12 cellular contexts compared by ENCODE assay signal in the genomic region with DNA sequence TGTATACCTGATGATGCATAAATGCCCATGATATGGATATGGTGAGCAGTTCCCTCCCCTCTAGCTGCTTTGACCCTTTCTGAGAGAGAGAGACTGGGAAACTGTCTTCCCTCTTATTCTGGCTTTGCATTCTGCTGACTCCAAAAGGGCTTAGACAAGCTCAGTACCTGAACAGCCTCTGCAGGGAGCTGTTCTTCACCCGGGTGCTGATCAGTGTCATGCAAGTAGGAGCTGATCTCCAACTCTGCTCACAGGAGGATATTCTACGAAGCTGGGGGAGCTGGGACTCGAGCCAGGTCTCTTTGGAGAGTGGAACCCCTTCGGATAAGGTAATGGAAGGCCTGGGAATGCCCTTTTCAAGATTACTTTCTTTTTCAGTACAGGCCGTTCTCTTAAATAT.
DNase-seq lines count a peak whose midpoint lies in the region; ATAC-seq and TF ChIP-seq lines count a peak whose summit lies in the region.
"Had no signal": no experiment of that assay in that cellular context is flagged by ENCODE, and none has a peak within 500 bp of the region (broad histone marks: within the 10 kb centered on the region; RNA-seq: fewer than 3 reads in every experiment).

No MANE protein-coding gene starts in this region.

- H3K4me1 ChIP-seq in gastroesophageal sphincter, result no peaks in the 10 kb centered on the region
- H3K4me1 ChIP-seq in sigmoid colon, result peaks cover 0 to 11% (median 5%) of the 10 kb centered on the region in 4 donors
- H3K4me1 ChIP-seq: tibial nerve had no signal

- no peaks in the 10 kb centered on the region for H3K27me3 Mint-ChIP-seq in stimulated activated naive CD8-positive, alpha-beta T cell treated with anti-CD3 and anti-CD28 coated beads, Interleukin-15, amount 100 ng/mL, for 72 hours

- no peak for TF ChIP-seq EP300 in gastroesophageal sphincter (IDR thresholded peaks at IDR 0.05)
- no peak for TF ChIP-seq EP300 in sigmoid colon (IDR thresholded peaks at IDR 0.05)

- H3K36me3 ChIP-seq in gastroesophageal sphincter (peaks cover 0 to 18% of the 10 kb centered on the region in 2 donors), sigmoid colon (peaks cover 0 to 30% (median 3%) of the 10 kb centered on the region in 4 donors)
- H3K36me3 ChIP-seq: tibial nerve had no signal

- no peak for ATAC-seq in stimulated activated naive CD8-positive, alpha-beta T cell treated with anti-CD3 and anti-CD28 coated beads, Interleukin-15, Interleukin-2, amounts not matched to agents 100 U/mL and 50 U/mL, for 24 hours
- no peak for ATAC-seq in stimulated activated naive CD8-positive, alpha-beta T cell treated with anti-CD3 and anti-CD28 coated beads, Interleukin-15, amount 100 ng/mL, for 72 hours
- no peak for ATAC-seq in gastroesophageal sphincter
- no peak for ATAC-seq in HG03095 (IDR thresholded peaks at IDR 0.05; ENCODE audit: unreplicated experiment)
- no peak for ATAC-seq in Right ventricle myocardium superior (ENCODE audit: poor library complexity)
- ATAC-seq: T-cell had no signal

- H3K9me3 Mint-ChIP-seq in stimulated activated naive CD8-positive, alpha-beta T cell treated with anti-CD3 and anti-CD28 coated beads, Interleukin-15, amount 100 ng/mL, for 72 hours, result peaks cover 6 to 10% of the 10 kb centered on the region in 2 donors

- WGBS in gastroesophageal sphincter (ENCODE audit: low coverage in 1 of 2), 2 donors, result 6 to 12% methylated on average over 4 to 5 of the region's 5 CpGs
- 25 to 30% methylated on average over 5 of the region's 5 CpGs for WGBS in sigmoid colon, 2 donors

- H3K27ac ChIP-seq in gastroesophageal sphincter (no peak overlapping the region), sigmoid colon (no peak overlapping the region)
- H3K27ac ChIP-seq: tibial nerve had no signal

- TF ChIP-seq POLR2A in gastroesophageal sphincter (IDR thresholded peaks at IDR 0.05) (no peak), sigmoid colon (IDR thresholded peaks at IDR 0.05) (no peak)

- intact Hi-C loops in Right ventricle myocardium superior (cut with DNase I), result no loop called here
- intact Hi-C loops in sigmoid colon (cut with DNase I), result no loop called here

- DNase-seq in stimulated activated naive CD8-positive, alpha-beta T cell treated with anti-CD3 and anti-CD28 coated beads, Interleukin-15, Interleukin-2, amounts not matched to agents 100 U/mL and 50 U/mL, for 24 hours, result peak; percentile 4
- DNase-seq in stimulated activated naive CD8-positive, alpha-beta T cell treated with anti-CD3 and anti-CD28 coated beads, Interleukin-15, amount 100 ng/mL, for 72 hours, result no peak
- DNase-seq in activated CD4-positive, alpha-beta T cell treated with anti-CD3 and anti-CD28 coated beads, Interleukin-2, amount 50 U/mL, for 48 hours, result peak; percentile 2 to 10
- DNase-seq in iPS-NIHi7 (ENCODE audit: extremely low spot score) (peak; percentile 83), Right ventricle myocardium superior (no peak), sigmoid colon (no peak)
- DNase-seq: central memory CD4-positive, alpha-beta T cell; occipital lobe had no signal

- H3K27me3 ChIP-seq in gastroesophageal sphincter, result no peaks in the 10 kb centered on the region
- H3K27me3 ChIP-seq in sigmoid colon, result no peaks in the 10 kb centered on the region
- H3K27me3 ChIP-seq: tibial nerve had no signal

- TF ChIP-seq CTCF in gastroesophageal sphincter (IDR thresholded peaks at IDR 0.05) (no peak), sigmoid colon (IDR thresholded peaks at IDR 0.05) (no peak)

- H3K9me3 ChIP-seq in gastroesophageal sphincter, result no peaks in the 10 kb centered on the region
- no peaks in the 10 kb centered on the region for H3K9me3 ChIP-seq in sigmoid colon
- H3K9me3 ChIP-seq: tibial nerve had no signal

- no peaks in the 10 kb centered on the region for H3K4me1 Mint-ChIP-seq in stimulated activated naive CD8-positive, alpha-beta T cell treated with anti-CD3 and anti-CD28 coated beads, Interleukin-15, amount 100 ng/mL, for 72 hours
- H3K4me1 Mint-ChIP-seq: T-cell had no signal

- H3K4me3 ChIP-seq in gastroesophageal sphincter (no peak overlapping the region), sigmoid colon (no peak overlapping the region)
- H3K4me3 ChIP-seq: tibial nerve had no signal

- H3K27ac Mint-ChIP-seq in stimulated activated naive CD8-positive, alpha-beta T cell treated with anti-CD3 and anti-CD28 coated beads, Interleukin-15, amount 100 ng/mL, for 72 hours, result no peak overlapping the region
- H3K27ac Mint-ChIP-seq: T-cell had no signal

- no peak overlapping the region for H3K4me3 Mint-ChIP-seq in stimulated activated naive CD8-positive, alpha-beta T cell treated with anti-CD3 and anti-CD28 coated beads, Interleukin-15, amount 100 ng/mL, for 72 hours
- H3K4me3 Mint-ChIP-seq: T-cell had no signal

Comparison
In these comparisons a context has a peak if more than half of its experiments do, and no peak if none do; other contexts are left out.
1. DNase-seq: peak in stimulated activated naive CD8-positive, alpha-beta T cell treated with anti-CD3 and anti-CD28 coated beads, Interleukin-15, Interleukin-2, amounts not matched to agents 100 U/mL and 50 U/mL, for 24 hours (single experiment), activated CD4-positive, alpha-beta T cell treated with anti-CD3 and anti-CD28 coated beads, Interleukin-2, amount 50 U/mL, for 48 hours (2 of 2) and iPS-NIHi7 (single experiment); none in stimulated activated naive CD8-positive, alpha-beta T cell treated with anti-CD3 and anti-CD28 coated beads, Interleukin-15, amount 100 ng/mL, for 72 hours (0 of 2), Right ventricle myocardium superior (single experiment) and sigmoid colon (single experiment).